ENCODE assay signal across 1 cellular context in the genomic region with DNA sequence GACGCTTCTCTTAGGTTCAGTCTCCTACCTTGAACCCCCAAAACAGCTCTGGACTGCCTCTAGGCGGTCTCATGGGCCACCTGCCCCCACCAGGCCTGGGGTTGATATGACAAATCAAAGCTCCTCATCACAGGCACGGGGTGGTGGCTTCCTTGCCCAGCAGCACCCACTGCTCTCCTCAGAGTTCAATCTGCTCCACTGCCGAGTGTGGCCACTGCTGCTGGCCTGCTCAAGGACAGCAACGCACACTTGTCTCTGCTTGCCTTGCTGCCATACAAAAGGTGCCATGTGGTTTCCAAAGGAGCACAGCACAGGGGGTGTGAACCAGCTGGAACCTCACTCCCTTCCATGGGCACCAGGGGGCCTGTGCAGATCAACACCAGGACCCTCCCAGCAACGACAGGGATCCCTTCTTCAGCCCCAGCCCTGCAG.
TF ChIP-seq lines count a peak whose summit lies in the region.

No MANE protein-coding gene starts in this region.

TF ChIP-seq in endothelial cell of umbilical vein, 7 proteins besides CTCF, POLR2A, EP300 and RAD21:
- TF ChIP-seq GATA2 (IDR thresholded peaks at IDR 0.05; ENCODE audit: insufficient read depth, insufficient read length, low read depth, low read length): no peak
- TF ChIP-seq FOS (IDR thresholded peaks at IDR 0.05; ENCODE audit: borderline replicate concordance, insufficient read depth, low read length): no peak
- TF ChIP-seq MYC (IDR thresholded peaks at IDR 0.05; ENCODE audit: low read depth, low read length): no peak
- no peak for TF ChIP-seq MAX (IDR thresholded peaks at IDR 0.05; ENCODE audit: insufficient read depth, insufficient read length)
- no peak for TF ChIP-seq POLR2AphosphoS5 (IDR thresholded peaks at IDR 0.05; ENCODE audit: insufficient read depth, low read depth, low read length)
- TF ChIP-seq EZH2 (IDR thresholded peaks at IDR 0.05; ENCODE audit: borderline replicate concordance, low read depth, low read length, severe bottlenecking): no peak
- TF ChIP-seq JUN (IDR thresholded peaks at IDR 0.05; ENCODE audit: borderline replicate concordance, insufficient read depth, insufficient read length, low read depth): no peak
